ENCODE assay signal across 1 cellular context in genomic region chr1:20661235-20662109, GRCh38.
A peak's percentile ranks its signal among the peaks of the same experiment; 100 is the strongest.
TF ChIP-seq lines count a peak whose summit lies in the region.

TSS of gene DDOST (minus strand) at chr1:20661369. CDS start at chr1:20661350, 19 bp downstream.

TF ChIP-seq in HepG2, 621 proteins besides CTCF, POLR2A, EP300 and RAD21 (continued from another document and continues in another):
- TF ChIP-seq ZNF318 (CRISPR knock-in tag; IDR thresholded peaks at IDR 0.05) (no peak), ZIK1 (CRISPR knock-in tag; IDR thresholded peaks at IDR 0.05; ENCODE audit: borderline replicate concordance, low read depth) (0 out of 2 replicates have a peak, but pooled peaks have one; percentile 5), ZNF776 (CRISPR knock-in tag; IDR thresholded peaks at IDR 0.05) (no peak), SRF (IDR thresholded peaks at IDR 0.05; ENCODE audit: low read depth, low read length) (peak; percentile 45; the same call in 1 of the 2 replicates), GLI4 (CRISPR knock-in tag; IDR thresholded peaks at IDR 0.05; ENCODE audit: borderline replicate concordance) (no peak), SALL1 (CRISPR knock-in tag; IDR thresholded peaks at IDR 0.05) (peak; percentile 71; the same call in 1 of the 2 replicates), RFXAP (CRISPR knock-in tag; IDR thresholded peaks at IDR 0.05; ENCODE audit: borderline replicate concordance) (peak; percentile 78; the same call in 1 of the 2 replicates), CBFB (CRISPR knock-in tag; IDR thresholded peaks at IDR 0.05) (peak; percentile 78), ZNF720 (CRISPR knock-in tag; IDR thresholded peaks at IDR 0.05) (no peak; the same call in 1 of the 2 replicates), NR2F2 (IDR thresholded peaks at IDR 0.05; ENCODE audit: borderline replicate concordance, low read depth) (no peak; the same call in 1 of the 2 replicates), CHCHD3 (CRISPR knock-in tag; IDR thresholded peaks at IDR 0.05) (no peak), ZNF83 (CRISPR knock-in tag; IDR thresholded peaks at IDR 0.05; ENCODE audit: borderline replicate concordance) (no peak), POGK (CRISPR knock-in tag; conservative IDR thresholded peaks at IDR 0.05) (peak; percentile 43; the same call in 1 of the 2 replicates), TFDP2 (CRISPR knock-in tag; IDR thresholded peaks at IDR 0.05) (peak; percentile 89), ELF3 (CRISPR knock-in tag; IDR thresholded peaks at IDR 0.05) (peak; percentile 77; the same call in 1 of the 2 replicates), ZBTB3 (CRISPR knock-in tag; IDR thresholded peaks at IDR 0.05; ENCODE audit: borderline replicate concordance, low read depth) (no peak), SMAD9 (CRISPR knock-in tag; IDR thresholded peaks at IDR 0.05) (0 out of 2 replicates have a peak, but pooled peaks have one; percentile 60), MAX (IDR thresholded peaks at IDR 0.05) (peak; percentile 79), ZNF788 (CRISPR knock-in tag; IDR thresholded peaks at IDR 0.05; ENCODE audit: borderline replicate concordance) (peak; percentile 23; the same call in 1 of the 2 replicates), ADNP (CRISPR knock-in tag; IDR thresholded peaks at IDR 0.05) (no peak), ARID2 (CRISPR knock-in tag; IDR thresholded peaks at IDR 0.05; ENCODE audit: borderline replicate concordance) (peak; percentile 81), E2F2 (CRISPR knock-in tag; IDR thresholded peaks at IDR 0.05; ENCODE audit: borderline replicate concordance) (no peak), PHF21A (CRISPR knock-in tag; IDR thresholded peaks at IDR 0.05) (peak; percentile 89), ZMYM4 (CRISPR knock-in tag; IDR thresholded peaks at IDR 0.05) (peak; percentile 88), YEATS2 (CRISPR knock-in tag; IDR thresholded peaks at IDR 0.05; ENCODE audit: borderline replicate concordance) (peak; percentile 97), ZBTB37 (CRISPR knock-in tag; IDR thresholded peaks at IDR 0.05) (no peak), ZNF329 (CRISPR knock-in tag; IDR thresholded peaks at IDR 0.05; ENCODE audit: low read depth) (peak; percentile 35; the same call in 1 of the 2 replicates), ZNF567 (CRISPR knock-in tag; IDR thresholded peaks at IDR 0.05; ENCODE audit: borderline replicate concordance) (no peak), DR1 (CRISPR knock-in tag; IDR thresholded peaks at IDR 0.05) (peak; percentile 63), ZNF558 (CRISPR knock-in tag; IDR thresholded peaks at IDR 0.05; ENCODE audit: borderline replicate concordance) (peak; percentile 83; the same call in 1 of the 2 replicates), ZNF563 (CRISPR knock-in tag; IDR thresholded peaks at IDR 0.05) (no peak; the same call in 1 of the 2 replicates), ZNF407 (CRISPR knock-in tag; IDR thresholded peaks at IDR 0.05; ENCODE audit: not compliant biosample characterization) (peak; percentile 5), CREM (IDR thresholded peaks at IDR 0.05) (peak; percentile 83), CREM (CRISPR knock-in tag; IDR thresholded peaks at IDR 0.05) (no peak), ATF1 (CRISPR knock-in tag; IDR thresholded peaks at IDR 0.05) (peak; percentile 56; the same call in 1 of the 2 replicates), IKZF4 (CRISPR knock-in tag; IDR thresholded peaks at IDR 0.05; ENCODE audit: borderline replicate concordance, low read depth, not compliant biosample characterization) (peak; percentile 4)
